33 cellular contexts compared by ENCODE assay signal in genomic region chr16:5607169-5607568, GRCh38.
"Had no signal": no experiment of that assay in that cellular context is flagged by ENCODE, and none has a peak within 500 bp of the region (broad histone marks: within the 10 kb centered on the region; RNA-seq: fewer than 3 reads in every experiment).

No MANE protein-coding gene starts in this region.

- DNase-seq: activated B cell treated with CpG ODN at 0.5 μM for 24 hours; activated CD4-positive, alpha-beta memory T cell treated with anti-CD3 and anti-CD28 coated beads for 36 hours; activated CD4-positive, alpha-beta T cell treated with anti-CD3 and anti-CD28 coated beads for 4 hours; activated CD4-positive, alpha-beta T cell treated with anti-CD3 and anti-CD28 coated beads, Interleukin-2, amount 50 U/mL, for 1 hour; activated CD4-positive, CD25-positive, alpha-beta regulatory T cell treated with anti-CD3 and anti-CD28 coated beads, Interleukin-2, amount 50 U/mL, for 72 hours; activated CD8-positive, alpha-beta memory T cell treated with anti-CD3 and anti-CD28 coated beads, Interleukin-2, amount 50 U/mL, for 48 hours; activated effector memory CD4-positive, alpha-beta T cell treated with Interleukin-2 at 50 U/mL for 16 hours; activated naive CD4-positive, alpha-beta T cell treated with anti-CD3 and anti-CD28 coated beads, Interleukin-2, amount 10 ng/mL, durations not matched to agents 7 days and 5 days; activated naive CD8-positive, alpha-beta T cell treated with anti-CD3 and anti-CD28 coated beads, Interleukin-2, amount 50 U/mL, for 24 hours; activated T-cell treated with anti-CD3 and anti-CD28 coated beads, Interleukin-2, amount 50 U/mL, for 48 hours; anterior cingulate cortex; central memory CD4-positive, alpha-beta T cell; MM.1S; NCI-H1092 treated with DMSO at 0.1 percent for 48 hours; NCI-H1417; NCI-H146; NCI-H187; NCI-H2029 treated with DMSO at 0.1 percent for 48 hours; NCI-H2107; NCI-H2171; NCI-H510A treated with DMSO at 0.1 percent for 48 hours; NCI-H526 treated with DMSO at 0.1 percent for 48 hours; NCI-H774; PC-3; Peyer's patch; RPMI8226; SIG-M5 had no signal

- H3K27ac ChIP-seq: KMS-11, Peyer's patch had no signal

- H3K9me3 ChIP-seq: Peyer's patch had no signal

- H3K4me3 ChIP-seq: Peyer's patch had no signal

- FAIRE-seq: bronchial epithelial cell had no signal

- ATAC-seq: activated naive CD8-positive, alpha-beta T cell treated with anti-CD3 and anti-CD28 coated beads, Interleukin-2, amount 50 U/mL, for 24 hours; PC-3 had no signal

- H3K4me1 ChIP-seq: Peyer's patch had no signal

- H3K36me3 Mint-ChIP-seq: activated CD4-positive, alpha-beta memory T cell treated with anti-CD3 and anti-CD28 coated beads for 36 hours; activated naive CD4-positive, alpha-beta T cell treated with anti-CD3 and anti-CD28 coated beads, Interleukin-2, amount 10 ng/mL, durations not matched to agents 7 days and 5 days; activated naive CD8-positive, alpha-beta T cell; brain had no signal

- H3K4me1 Mint-ChIP-seq: activated B cell treated with CpG ODN at 0.5 μM for 24 hours; activated naive CD4-positive, alpha-beta T cell treated with anti-CD3 and anti-CD28 coated beads, Interleukin-2, amount 10 ng/mL, durations not matched to agents 7 days and 5 days; activated naive CD8-positive, alpha-beta T cell treated with anti-CD3 and anti-CD28 coated beads, Interleukin-2, amount 50 U/mL, for 24 hours; brain had no signal

- H3K36me3 ChIP-seq: Peyer's patch had no signal

- H3K9me3 Mint-ChIP-seq: activated B cell treated with CpG ODN at 0.5 μM for 24 hours; activated CD4-positive, alpha-beta memory T cell treated with anti-CD3 and anti-CD28 coated beads for 36 hours; activated naive CD4-positive, alpha-beta T cell treated with anti-CD3 and anti-CD28 coated beads, Interleukin-2, amount 10 ng/mL, durations not matched to agents 7 days and 5 days; activated naive CD8-positive, alpha-beta T cell treated with anti-CD3 and anti-CD28 coated beads, Interleukin-2, amount 50 U/mL, for 24 hours; brain; T-helper 1 cell treated with Interleukin-12 subunit alpha and Interleukin-12 subunit beta and Interleukin-4 antibody, amounts not matched to agents 30 μg/mL and 1 μg/mL, for 36 hours; T-helper 2 cell treated with Interferon-gamma antibody and Interleukin-4, amounts not matched to agents 5 μg/mL and 100 μg/mL, for 36 hours had no signal

- H3K4me3 Mint-ChIP-seq: activated B cell treated with CpG ODN at 0.5 μM for 24 hours; activated CD4-positive, alpha-beta memory T cell treated with anti-CD3 and anti-CD28 coated beads for 36 hours; activated naive CD4-positive, alpha-beta T cell treated with anti-CD3 and anti-CD28 coated beads, Interleukin-2, amount 10 ng/mL, durations not matched to agents 7 days and 5 days; activated naive CD8-positive, alpha-beta T cell; activated naive CD8-positive, alpha-beta T cell treated with anti-CD3 and anti-CD28 coated beads, Interleukin-2, amount 50 U/mL, for 24 hours; brain; T-helper 1 cell treated with Interleukin-12 subunit alpha and Interleukin-12 subunit beta and Interleukin-4 antibody, amounts not matched to agents 30 μg/mL and 1 μg/mL, for 36 hours; T-helper 2 cell treated with Interferon-gamma antibody and Interleukin-4, amounts not matched to agents 5 μg/mL and 100 μg/mL, for 36 hours had no signal

- H3K9ac ChIP-seq: KMS-11 had no signal

- H3K4me2 ChIP-seq: KMS-11 had no signal

- H3K27me3 Mint-ChIP-seq: activated B cell treated with CpG ODN at 0.5 μM for 24 hours; activated CD4-positive, alpha-beta memory T cell treated with anti-CD3 and anti-CD28 coated beads for 36 hours; activated naive CD4-positive, alpha-beta T cell treated with anti-CD3 and anti-CD28 coated beads, Interleukin-2, amount 10 ng/mL, durations not matched to agents 7 days and 5 days; activated naive CD8-positive, alpha-beta T cell; activated naive CD8-positive, alpha-beta T cell treated with anti-CD3 and anti-CD28 coated beads, Interleukin-2, amount 50 U/mL, for 24 hours had no signal

- H3K27ac Mint-ChIP-seq: activated B cell treated with CpG ODN at 0.5 μM for 24 hours; activated CD4-positive, alpha-beta memory T cell treated with anti-CD3 and anti-CD28 coated beads for 36 hours; activated naive CD4-positive, alpha-beta T cell treated with anti-CD3 and anti-CD28 coated beads, Interleukin-2, amount 10 ng/mL, durations not matched to agents 7 days and 5 days; activated naive CD8-positive, alpha-beta T cell; activated naive CD8-positive, alpha-beta T cell treated with anti-CD3 and anti-CD28 coated beads, Interleukin-2, amount 50 U/mL, for 24 hours; brain; T-helper 1 cell treated with Interleukin-12 subunit alpha and Interleukin-12 subunit beta and Interleukin-4 antibody, amounts not matched to agents 30 μg/mL and 1 μg/mL, for 36 hours; T-helper 2 cell treated with Interferon-gamma antibody and Interleukin-4, amounts not matched to agents 5 μg/mL and 100 μg/mL, for 36 hours had no signal

- H3K27me3 ChIP-seq: Peyer's patch had no signal
